Comparison of ENCODE assay signal across 10 cellular contexts in genomic region chr1:28973850-28974841, GRCh38. TPM values are rescaled to one million over a fixed set of nuclear protein-coding genes. Genes with fewer than 3 reads are reported as not detected.
DNase-seq lines count a peak whose midpoint lies in the region; ATAC-seq, FAIRE-seq and TF ChIP-seq lines count a peak whose summit lies in the region.
"Had no signal": no experiment of that assay in that cellular context is flagged by ENCODE, and none has a peak within 500 bp of the region (broad histone marks: within the 10 kb centered on the region; RNA-seq: fewer than 3 reads in every experiment).

No MANE protein-coding gene starts in this region.

- H3K36me3 ChIP-seq in pancreas = no peaks in the 10 kb centered on the region
- H3K36me3 ChIP-seq: breast epithelium had no signal

- H3K4me3 ChIP-seq in epithelial cell of esophagus (ENCODE audit: low read length) = no peak overlapping the region
- no peak overlapping the region for H3K4me3 ChIP-seq in pancreas
- H3K4me3 ChIP-seq: breast epithelium, mucosa of descending colon had no signal

- H3K4me1 ChIP-seq in pancreas = peaks cover 0 to 12% (median 4%) of the 10 kb centered on the region in 3 donors
- H3K4me1 ChIP-seq: breast epithelium had no signal

- intact Hi-C loops in pancreas (cut with DNase I) (no loop called here), left cardiac atrium (cut with DNase I) (no loop called here)

- H3K9me3 ChIP-seq in pancreas = no peaks in the 10 kb centered on the region
- H3K9me3 ChIP-seq: breast epithelium, mucosa of descending colon had no signal

- H3K27me3 ChIP-seq in pancreas = no peaks in the 10 kb centered on the region
- H3K27me3 ChIP-seq: breast epithelium had no signal

- no peak for TF ChIP-seq CTCF in epithelial cell of esophagus (IDR thresholded peaks at IDR 0.05; ENCODE audit: insufficient read depth, low read depth, low read length, missing control alignments)
- TF ChIP-seq CTCF in pancreas (IDR thresholded peaks at IDR 0.05) = no peak

- peak; percentile 48 for DNase-seq in EL
- peak; percentile 81 for DNase-seq in NCI-H2171 treated with DMSO at 0.1 percent for 48 hours (lab: John Stamatoyannopoulos, UW)
- DNase-seq in epithelial cell of esophagus (ENCODE audit: low read depth) = peak; percentile 51
- no peak for DNase-seq in pancreas
- DNase-seq in effector CD4-positive, alpha-beta T cell = no peak
- DNase-seq in NCI-H526 (lab: John Stamatoyannopoulos, UW) = no peak
- no peak for DNase-seq in left cardiac atrium
- DNase-seq: glutamatergic neuron, mucosa of descending colon had no signal

- ATAC-seq in pancreas (peak in 3 of 4 donors; percentile 60 to 74 (median 62)), left cardiac atrium (no peak)
- ATAC-seq: mucosa of descending colon had no signal

- 67 to 68% methylated on average over 5 of the region's 5 CpGs for WGBS in pancreas, 2 donors

- H3K27ac ChIP-seq in pancreas = peak overlapping the region in 1 of 4 donors; percentile 28

- FAIRE-seq in pancreas (lab: Jason Lieb, UNC) = no peak

RNA-seq across cellular contexts. Expression of gene EPB41, which starts 59.8 kb away (rescaled TPM):
- total RNA-seq in pancreas (10 to 100 TPM; 19.3 to 39.8 (median 26.3) TPM), left cardiac atrium (10 to 100 TPM; 16.0 to 24.2 TPM)
- polyA plus RNA-seq in pancreas = 10 to 100 TPM in 1 of 2 donors, 1 to 10 TPM in 1; 9.1 to 12.3 TPM

Comparison
In these comparisons a context has a peak if more than half of its experiments do, and no peak if none do; other contexts are left out.
1. DNase-seq: peak in EL (single experiment), NCI-H2171 treated with DMSO at 0.1 percent for 48 hours (single experiment) and epithelial cell of esophagus (single experiment); none in pancreas (0 of 6), effector CD4-positive, alpha-beta T cell (single experiment), NCI-H526 (0 of 2) and left cardiac atrium (single experiment).
2. ATAC-seq: peak in pancreas (3 of 4); none in left cardiac atrium (0 of 2).